In genomic region chr7:5214641-5215040, GRCh38 we compare ENCODE assay signal across 17 cellular contexts.
"Had no signal": no experiment of that assay in that cellular context is flagged by ENCODE, and none has a peak within 500 bp of the region (broad histone marks: within the 10 kb centered on the region; RNA-seq: fewer than 3 reads in every experiment).

No MANE protein-coding gene starts in this region.

- H3K9me3 ChIP-seq: suprapubic skin, tibial nerve had no signal

- H3K4me3 Mint-ChIP-seq: activated CD4-positive, alpha-beta memory T cell treated with anti-CD3 and anti-CD28 coated beads, Interleukin-2, amount 10 ng/mL, durations not matched to agents 7 days and 5 days; activated T-helper 1 cell treated with anti-CD3 and anti-CD28 coated beads, Interleukin-12 subunit alpha, Interleukin-12 subunit beta, Interleukin-2, Interleukin-4 antibody, amounts not matched to agents 30 ng/mL and 10 ng/mL and 1 ng/mL, durations not matched to agents 14 hours and 24 hours and 36 hours; nephron progenitor cell; stimulated activated naive CD8-positive, alpha-beta T cell treated with anti-CD3 and anti-CD28 coated beads, Interleukin-15, amount 100 ng/mL, for 72 hours had no signal

- DNase-seq: activated CD4-positive, alpha-beta memory T cell treated with anti-CD3 and anti-CD28 coated beads, Interleukin-2, amount 10 ng/mL, durations not matched to agents 7 days and 5 days; activated CD4-positive, alpha-beta T cell treated with anti-CD3 and anti-CD28 coated beads for 48 hours; brain microvascular endothelial cell; caudate nucleus; effector memory CD4-positive, alpha-beta T cell; glutamatergic neuron; hippocampal formation; mesenchymal stem cell; nephron progenitor cell; stimulated activated CD4-positive, alpha-beta T cell treated with anti-CD3 and anti-CD28 coated beads, Interleukin-1b, Interleukin-23, amount 100 ng/mL, for 48 hours; stimulated activated naive CD8-positive, alpha-beta T cell treated with anti-CD3 and anti-CD28 coated beads, Interleukin-15, amount 100 ng/mL, for 72 hours; T-helper 9 cell had no signal

- H3K27ac Mint-ChIP-seq: activated CD4-positive, alpha-beta memory T cell treated with anti-CD3 and anti-CD28 coated beads, Interleukin-2, amount 10 ng/mL, durations not matched to agents 7 days and 5 days; activated naive CD4-positive, alpha-beta T cell treated with anti-CD3 and anti-CD28 coated beads, Interleukin-2, amount 50 U/mL, for 72 hours; activated T-helper 1 cell treated with anti-CD3 and anti-CD28 coated beads, Interleukin-12 subunit alpha, Interleukin-12 subunit beta, Interleukin-2, Interleukin-4 antibody, amounts not matched to agents 30 ng/mL and 10 ng/mL and 1 ng/mL, durations not matched to agents 14 hours and 24 hours and 36 hours; nephron progenitor cell had no signal

- H3K4me3 ChIP-seq: suprapubic skin, tibial nerve had no signal

- ATAC-seq: activated naive CD4-positive, alpha-beta T cell treated with anti-CD3 and anti-CD28 coated beads, Interleukin-2, amount 50 U/mL, for 72 hours; esophagus mucosa; stimulated activated naive CD8-positive, alpha-beta T cell treated with anti-CD3 and anti-CD28 coated beads, Interleukin-15, amount 100 ng/mL, for 72 hours had no signal

- H3K9me3 Mint-ChIP-seq: activated CD4-positive, alpha-beta memory T cell treated with anti-CD3 and anti-CD28 coated beads, Interleukin-2, amount 10 ng/mL, durations not matched to agents 7 days and 5 days; activated naive CD4-positive, alpha-beta T cell treated with anti-CD3 and anti-CD28 coated beads, Interleukin-2, amount 50 U/mL, for 72 hours; activated T-helper 1 cell treated with anti-CD3 and anti-CD28 coated beads, Interleukin-12 subunit alpha, Interleukin-12 subunit beta, Interleukin-2, Interleukin-4 antibody, amounts not matched to agents 30 ng/mL and 10 ng/mL and 1 ng/mL, durations not matched to agents 14 hours and 24 hours and 36 hours; nephron progenitor cell; stimulated activated naive CD8-positive, alpha-beta T cell treated with anti-CD3 and anti-CD28 coated beads, Interleukin-15, amount 100 ng/mL, for 72 hours had no signal

- H3K27me3 Mint-ChIP-seq: activated CD4-positive, alpha-beta memory T cell treated with anti-CD3 and anti-CD28 coated beads, Interleukin-2, amount 10 ng/mL, durations not matched to agents 7 days and 5 days; stimulated activated naive CD8-positive, alpha-beta T cell treated with anti-CD3 and anti-CD28 coated beads, Interleukin-15, amount 100 ng/mL, for 72 hours had no signal

- H3K4me1 Mint-ChIP-seq: activated CD4-positive, alpha-beta memory T cell treated with anti-CD3 and anti-CD28 coated beads, Interleukin-2, amount 10 ng/mL, durations not matched to agents 7 days and 5 days had no signal

- H3K27me3 ChIP-seq: brain microvascular endothelial cell, suprapubic skin, tibial nerve had no signal

- H3K27ac ChIP-seq: brain microvascular endothelial cell, suprapubic skin had no signal

- H3K4me1 ChIP-seq: suprapubic skin had no signal
